ENCODE assay signal across 18 cellular contexts in the genomic region with DNA sequence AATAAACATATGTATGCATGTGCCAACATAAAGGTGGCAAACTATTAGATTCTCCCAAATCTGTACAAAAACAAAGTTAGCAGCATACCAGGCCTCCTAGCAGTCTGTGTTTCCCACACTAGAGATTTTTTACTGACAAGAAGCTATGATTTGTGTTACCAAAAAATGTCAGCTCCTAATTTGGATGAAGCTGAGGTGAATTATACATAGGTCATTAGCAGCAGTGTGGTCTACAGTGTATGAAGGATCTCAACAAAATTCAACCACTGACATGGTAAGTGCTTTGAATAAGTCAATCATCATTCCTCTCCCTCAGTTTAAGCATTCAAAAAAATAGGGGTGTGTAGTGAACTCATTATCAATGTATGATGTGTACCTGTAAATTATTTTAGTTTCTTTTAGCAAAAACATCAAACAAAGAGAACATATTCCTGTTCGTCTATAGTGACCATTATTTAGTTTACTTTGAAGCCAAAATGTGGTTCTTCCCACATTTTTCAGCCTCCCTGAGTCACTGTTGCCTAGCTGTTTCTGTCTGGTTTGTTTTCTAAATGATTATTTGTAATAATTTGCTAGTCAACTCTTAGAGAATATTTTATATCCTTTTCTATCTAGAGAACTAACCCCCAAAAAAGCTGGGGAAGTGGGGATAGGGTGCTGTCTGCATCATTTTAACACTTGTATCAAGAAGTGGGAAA. TPM values are rescaled to one million over a fixed set of nuclear protein-coding genes. Genes with fewer than 3 reads are reported as not detected.
DNase-seq lines count a peak whose midpoint lies in the region; ATAC-seq and TF ChIP-seq lines count a peak whose summit lies in the region.
"Had no signal": no experiment of that assay in that cellular context is flagged by ENCODE, and none has a peak within 500 bp of the region (broad histone marks: within the 10 kb centered on the region; RNA-seq: fewer than 3 reads in every experiment).

No MANE protein-coding gene starts in this region.

- H3K9me3 Mint-ChIP-seq in natural killer cell, result peaks cover 0 to 6% of the 10 kb centered on the region in 2 donors

- no peak overlapping the region for H3K4me3 Mint-ChIP-seq in natural killer cell
- H3K4me3 Mint-ChIP-seq: CD14-positive monocyte, H9 had no signal

- no peaks in the 10 kb centered on the region for H3K36me3 Mint-ChIP-seq in natural killer cell
- H3K36me3 Mint-ChIP-seq: CD14-positive monocyte had no signal

- H3K4me3 ChIP-seq in astrocyte of the spinal cord (ENCODE audit: low read depth, low read length), result no peak overlapping the region
- no peak overlapping the region for H3K4me3 ChIP-seq in fibroblast of the aortic adventitia (ENCODE audit: low read depth, low read length)
- H3K4me3 ChIP-seq: GM12878, Peyer's patch had no signal

- H3K27me3 Mint-ChIP-seq in natural killer cell (ENCODE audit: low read depth in 2 of 2), result no peaks in the 10 kb centered on the region

- ATAC-seq in natural killer cell (no peak), HG03280 (IDR thresholded peaks at IDR 0.05; ENCODE audit: unreplicated experiment) (no peak)
- ATAC-seq: GM12878 had no signal

- H3K4me1 Mint-ChIP-seq in natural killer cell, result no peaks in the 10 kb centered on the region
- H3K4me1 Mint-ChIP-seq: CD14-positive monocyte had no signal

- H3K27ac Mint-ChIP-seq in natural killer cell, result no peak overlapping the region
- H3K27ac Mint-ChIP-seq: CD14-positive monocyte, H9 had no signal

- DNase-seq in HCEC 1CT, result peak; percentile 23
- DNase-seq in astrocyte of the spinal cord (ENCODE audit: low read depth, low spot score), result peak; percentile 37
- DNase-seq in fibroblast of the aortic adventitia (ENCODE audit: low read depth), result peak; percentile 22
- DNase-seq in NCI-H446 treated with DMSO at 0.1 percent for 48 hours (lab: John Stamatoyannopoulos, UW), result no peak
- no peak for DNase-seq in natural killer cell
- DNase-seq in NCI-H146 treated with DMSO at 0.1 percent for 48 hours (lab: John Stamatoyannopoulos, UW; ENCODE audit: unreplicated experiment), result no peak
- DNase-seq: COR-L47, H9, NCI-H1048, NCI-H187, NCI-H2171, NCI-H510A, NCI-H82, Peyer's patch, SHP77 had no signal

- TF ChIP-seq CTCF in astrocyte of the spinal cord (IDR thresholded peaks at IDR 0.05; ENCODE audit: low read depth, low read length), result no peak
- TF ChIP-seq CTCF in fibroblast of the aortic adventitia (IDR thresholded peaks at IDR 0.05; ENCODE audit: insufficient read depth, low read length), result no peak
- TF ChIP-seq CTCF in natural killer cell (IDR thresholded peaks at IDR 0.05), result no peak

- in situ Hi-C loops in astrocyte of the spinal cord (cut with HindIII; ENCODE audit: low sequenced_read_pairs), result no loop called here

- intact Hi-C loops in natural killer cell (cut with micrococcal nuclease), result no loop called here

RNA-seq across cellular contexts. Expression of gene RGMB, which starts 52.1 kb away (rescaled TPM):
- total RNA-seq in fibroblast of the aortic adventitia (ENCODE audit: low replicate concordance) (17.6 and 145 TPM in 2 replicates), natural killer cell (1 to 10 TPM in 1 of 3 donors, under 1 TPM in 2; 0.35 to 1.5 (median 0.86) TPM)

Comparison
In these comparisons a context has a peak if more than half of its experiments do, and no peak if none do; other contexts are left out.
1. DNase-seq: peak in HCEC 1CT (single experiment), astrocyte of the spinal cord (single experiment) and fibroblast of the aortic adventitia (single experiment); none in NCI-H446 treated with DMSO at 0.1 percent for 48 hours (single experiment), natural killer cell (single experiment) and NCI-H146 treated with DMSO at 0.1 percent for 48 hours (single experiment).